9 cellular contexts compared by ENCODE assay signal in the genomic region with DNA sequence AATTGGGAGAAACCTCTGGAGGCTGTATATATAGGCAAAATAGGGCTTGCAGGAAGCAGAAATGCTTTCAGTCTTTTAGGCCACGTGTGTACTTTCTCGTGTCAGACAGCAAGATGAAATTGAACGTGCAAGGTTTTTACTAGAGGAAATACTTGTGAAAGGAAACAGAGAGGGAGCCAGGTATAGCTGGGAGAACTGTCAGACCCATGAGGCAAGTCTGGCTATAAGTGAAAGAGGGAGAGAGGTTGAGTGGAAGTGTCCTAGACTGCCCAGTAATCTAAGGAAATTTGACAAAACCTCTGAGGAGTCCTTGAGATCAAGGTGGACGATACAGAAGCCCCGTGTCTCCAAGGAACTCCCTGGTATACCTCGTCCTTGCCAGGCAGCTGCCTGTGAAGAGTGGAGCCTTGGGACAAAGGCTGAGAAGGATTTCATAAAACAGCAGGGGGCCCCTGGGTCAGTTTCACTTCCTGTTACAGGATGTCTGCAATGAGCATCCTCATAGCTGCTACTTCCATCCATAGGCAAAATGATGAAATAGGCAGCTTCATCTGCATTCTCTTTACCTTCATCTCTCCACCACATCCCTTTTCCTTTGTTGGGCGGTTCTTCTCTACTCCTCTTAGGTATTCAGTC.
DNase-seq lines count a peak whose midpoint lies in the region; ATAC-seq, FAIRE-seq and TF ChIP-seq lines count a peak whose summit lies in the region.
"Had no signal": no experiment of that assay in that cellular context is flagged by ENCODE, and none has a peak within 500 bp of the region (broad histone marks: within the 10 kb centered on the region; RNA-seq: fewer than 3 reads in every experiment).

No MANE protein-coding gene starts in this region.

- H4K8ac ChIP-seq in H1 (ENCODE audit: extremely low read depth, insufficient read depth, low read length), result no peak overlapping the region

- H3K27me3 Mint-ChIP-seq in activated T-cell treated with anti-CD3 and anti-CD28 coated beads, Interleukin-2, amount 50 U/mL, for 4 hours (ENCODE audit: low read depth), result peaks cover 4% of the 10 kb centered on the region

- ATAC-seq in GM18867 (IDR thresholded peaks at IDR 0.05; ENCODE audit: unreplicated experiment), result peak; percentile 79
- ATAC-seq in GM21786 (IDR thresholded peaks at IDR 0.05; ENCODE audit: unreplicated experiment), result peak; percentile 83
- no peak for ATAC-seq in activated T-cell treated with anti-CD3 and anti-CD28 coated beads, Interleukin-2, amount 50 U/mL, for 4 hours
- ATAC-seq in left cardiac atrium, result no peak
- ATAC-seq: naive thymus-derived CD8-positive, alpha-beta T cell had no signal

- H2BK15ac ChIP-seq in H1 (ENCODE audit: low read length), result no peak overlapping the region

- H3K9ac ChIP-seq in H1 (replicated peaks in 1 of 4; ENCODE audit: extremely low read depth in 1 of 4, low read depth in 3 of 4, low read length in 3 of 4), result no peak overlapping the region

- H2BK5ac ChIP-seq in H1 (ENCODE audit: low read depth, low read length), result peak overlapping the region; percentile 26; the same call in 1 of the 2 replicates

- peaks cover 0 to 8% (median 2%) of the 10 kb centered on the region in 4 experiments; a peak in 2 of 7 replicates for H3K4me1 ChIP-seq in H1 (replicated peaks in 1 of 4; ENCODE audit: control insufficient read depth in 3 of 4, insufficient read depth in 4 of 4, low read length in 3 of 4)

- no peak overlapping the region for H3K23ac ChIP-seq in H1 (ENCODE audit: insufficient read length)

- no peak overlapping the region for H3K14ac ChIP-seq in H1 (ENCODE audit: insufficient read length)

- H3K79me1 ChIP-seq in H1 (ENCODE audit: low read depth, low read length), result no peaks in the 10 kb centered on the region

- TF ChIP-seq RAD21 in H1 (IDR thresholded peaks at IDR 0.05 in 1 of 2, conservative IDR thresholded peaks at IDR 0.05 in 1 of 2; ENCODE audit: low read depth in 2 of 2, low read length in 2 of 2), result no peak

- no peaks in the 10 kb centered on the region for H3K36me3 Mint-ChIP-seq in activated T-cell treated with anti-CD3 and anti-CD28 coated beads, Interleukin-2, amount 50 U/mL, for 4 hours (ENCODE audit: insufficient read depth)
- H3K36me3 Mint-ChIP-seq: naive thymus-derived CD8-positive, alpha-beta T cell had no signal

- no peak overlapping the region for H3K4ac ChIP-seq in H1 (replicated peaks; ENCODE audit: insufficient read length, low read depth, low read length)

- no peaks in the 10 kb centered on the region for H3K9me3 Mint-ChIP-seq in activated T-cell treated with anti-CD3 and anti-CD28 coated beads, Interleukin-2, amount 50 U/mL, for 4 hours

- H4K20me1 ChIP-seq in H1 (replicated peaks in 1 of 2; ENCODE audit: control insufficient read depth in 1 of 2, insufficient read depth in 2 of 2, low read length in 2 of 2), result no peaks in the 10 kb centered on the region

- TF ChIP-seq POLR2A in H1 (IDR thresholded peaks at IDR 0.05; ENCODE audit: control extremely low read depth in 1 of 2, low read depth in 2 of 2, low read length in 2 of 2), result peak in 1 of 2 experiments; percentile 52; a peak in 1 of 3 replicates

- H3K18ac ChIP-seq in H1 (ENCODE audit: extremely low read depth, low read length), result peak overlapping the region; percentile 52; the same call in 1 of the 2 replicates

- H3K4me2 ChIP-seq in H1 (ENCODE audit: insufficient read depth in 1 of 2, low read depth in 2 of 2, low read length in 2 of 2), result no peak overlapping the region

- 81% methylated on average over 7 of the region's 7 CpGs; no CpG with 5 or more reads in 1 of the 2 experiments for WGBS in H1 (ENCODE audit: extremely low coverage in 1 of 2, insufficient coverage in 1 of 2, insufficient read length in 1 of 2, insufficient replicate concordance in 2 of 2, low coverage in 1 of 2, low lambda C conversion rate in 2 of 2, missing lambda C conversion rate in 1 of 2), 2 experiments

- H2BK12ac ChIP-seq in H1 (ENCODE audit: low read depth, low read length), result no peak overlapping the region

- DNase-seq in LNCaP clone FGC (ENCODE audit: low read depth), result peak; percentile 34
- peak; percentile 15 to 65 for DNase-seq in H1 (ENCODE audit: low read depth in 1 of 2, low spot score in 2 of 2)
- DNase-seq in activated T-cell treated with anti-CD3 and anti-CD28 coated beads, Interleukin-2, amount 50 U/mL, for 4 hours, result no peak
- no peak for DNase-seq in left cardiac atrium
- no peak for DNase-seq in dermis blood vessel endothelial cell
- DNase-seq: IMR-90 had no signal

- 0 out of 2 replicates have a peak overlapping the region, but pooled peaks have one; percentile 6 for H2AFZ ChIP-seq in H1 (ENCODE audit: low read length)

- H3K79me2 ChIP-seq in H1 (ENCODE audit: control insufficient read depth in 1 of 2, insufficient read depth in 2 of 2, low read length in 2 of 2), result no peaks in the 10 kb centered on the region

- no peaks in the 10 kb centered on the region for H3K23me2 ChIP-seq in H1 (ENCODE audit: low read depth, low read length)

- no peak for FAIRE-seq in H1 (lab: Jason Lieb, UNC)

- no peaks in the 10 kb centered on the region for H3K4me1 Mint-ChIP-seq in activated T-cell treated with anti-CD3 and anti-CD28 coated beads, Interleukin-2, amount 50 U/mL, for 4 hours (ENCODE audit: low read depth)

- no peak overlapping the region for H3K56ac ChIP-seq in H1 (replicated peaks; ENCODE audit: insufficient read length, low read depth, low read length)

- POLR2A ChIA-PET in H1 (lab: Charles Lee; ENCODE audit: partially characterized antibody), result interaction anchor here (0.9 kb wide), 1 partner anchor 11 kb away, joined by 5 read pairs; no protein-coding TSS in a partner anchor

- no peak overlapping the region for H4K5ac ChIP-seq in H1 (ENCODE audit: insufficient read length, low read depth, low read length)

- H2BK20ac ChIP-seq in H1 (ENCODE audit: low read length), result no peak overlapping the region

- intact Hi-C loops in left cardiac atrium (cut with DNase I), result no loop called here

- H3K27ac ChIP-seq in H1 (ENCODE audit: low read depth, low read length), result no peak overlapping the region

- H4K91ac ChIP-seq in H1 (replicated peaks; ENCODE audit: insufficient read length, low read length), result no peak overlapping the region

- H3K4me3 ChIP-seq in LNCaP clone FGC (ENCODE audit: low read depth, low read length), result no peak overlapping the region
- H3K4me3 ChIP-seq in H1 (ENCODE audit: extremely low read depth in 1 of 4, insufficient read depth in 2 of 4, low read depth in 3 of 4, low read length in 4 of 4), result no peak overlapping the region

- no peak overlapping the region for H2BK120ac ChIP-seq in H1 (replicated peaks; ENCODE audit: low read depth, low read length)

- TF ChIP-seq EP300 in H1 (IDR thresholded peaks at IDR 0.05; ENCODE audit: borderline replicate concordance in 1 of 2, low read depth in 2 of 2, low read length in 2 of 2), result peak in 1 of 2 experiments; percentile 30; a peak in 1 of 3 replicates

- TF ChIP-seq CTCF in LNCaP clone FGC (IDR thresholded peaks at IDR 0.05; ENCODE audit: control insufficient read depth, extremely low read depth, insufficient read depth) (no peak), H1 (IDR thresholded peaks at IDR 0.05; ENCODE audit: control extremely low read depth in 1 of 3, insufficient read depth in 1 of 3, low read depth in 1 of 3, low read length in 3 of 3) (no peak)

- no peaks in the 10 kb centered on the region for H3K27me3 ChIP-seq in H1 (replicated peaks in 1 of 4; ENCODE audit: control insufficient read depth in 3 of 4, extremely low read depth in 1 of 4, insufficient read depth in 3 of 4, low read length in 3 of 4)

- no peaks in the 10 kb centered on the region for H3K36me3 ChIP-seq in H1 (ENCODE audit: control insufficient read depth in 2 of 4, insufficient read depth in 4 of 4, low read length in 3 of 4)

- no peak overlapping the region for H2AK5ac ChIP-seq in H1 (ENCODE audit: low read depth, low read length)

- no peak overlapping the region for H3K4me3 Mint-ChIP-seq in activated T-cell treated with anti-CD3 and anti-CD28 coated beads, Interleukin-2, amount 50 U/mL, for 4 hours

- CTCF ChIA-PET in H1 (lab: Charles Lee; ENCODE audit: partially characterized antibody), result interaction anchor here (0.5 to 1.5 kb wide), 2 partner anchors 9 to 1057 kb away, joined by 3 read pairs; no protein-coding TSS in a partner anchor

- no peaks in the 10 kb centered on the region for H3K9me3 ChIP-seq in H1 (ENCODE audit: insufficient read depth in 2 of 2, low read depth in 1 of 2, low read length in 1 of 2)

TF ChIP-seq in H1, 55 proteins besides CTCF, POLR2A, EP300 and RAD21:
- TF ChIP-seq TAF1 (IDR thresholded peaks at IDR 0.05; ENCODE audit: low read depth, low read length), result peak; percentile 41; the same call in 1 of the 2 replicates
- no peak for TF ChIP-seq CHD1 (IDR thresholded peaks at IDR 0.05; ENCODE audit: low read depth, low read length)
- TF ChIP-seq, protein P1, sequence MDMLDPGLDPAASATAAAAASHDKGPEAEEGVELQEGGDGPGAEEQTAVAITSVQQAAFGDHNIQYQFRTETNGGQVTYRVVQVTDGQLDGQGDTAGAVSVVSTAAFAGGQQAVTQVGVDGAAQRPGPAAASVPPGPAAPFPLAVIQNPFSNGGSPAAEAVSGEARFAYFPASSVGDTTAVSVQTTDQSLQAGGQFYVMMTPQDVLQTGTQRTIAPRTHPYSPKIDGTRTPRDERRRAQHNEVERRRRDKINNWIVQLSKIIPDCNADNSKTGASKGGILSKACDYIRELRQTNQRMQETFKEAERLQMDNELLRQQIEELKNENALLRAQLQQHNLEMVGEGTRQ (IDR thresholded peaks at IDR 0.05; ENCODE audit: low read length), result no peak
- peak; percentile 56; the same call in 1 of the 2 replicates for TF ChIP-seq CEBPB (IDR thresholded peaks at IDR 0.05; ENCODE audit: low read depth, low read length)

Comparison
In these comparisons a context has a peak if more than half of its experiments do, and no peak if none do; other contexts are left out.
1. ATAC-seq: peak in GM18867 (single experiment) and GM21786 (single experiment); none in activated T-cell treated with anti-CD3 and anti-CD28 coated beads, Interleukin-2, amount 50 U/mL, for 4 hours (0 of 2) and left cardiac atrium (0 of 2).
2. DNase-seq: peak in LNCaP clone FGC (single experiment) and H1 (2 of 2); none in activated T-cell treated with anti-CD3 and anti-CD28 coated beads, Interleukin-2, amount 50 U/mL, for 4 hours (single experiment), left cardiac atrium (single experiment) and dermis blood vessel endothelial cell (single experiment).